In genomic region chr18:34985963-34986362, GRCh38 we compare ENCODE assay signal across 20 cellular contexts. TPM values are rescaled to one million over a fixed set of nuclear protein-coding genes. Genes with fewer than 3 reads are reported as not detected.
DNase-seq lines count a peak whose midpoint lies in the region; ATAC-seq, FAIRE-seq and TF ChIP-seq lines count a peak whose summit lies in the region.
"Had no signal": no experiment of that assay in that cellular context is flagged by ENCODE, and none has a peak within 500 bp of the region (broad histone marks: within the 10 kb centered on the region; RNA-seq: fewer than 3 reads in every experiment).

No MANE protein-coding gene starts in this region.

- TF ChIP-seq CTCF in D721Med (IDR thresholded peaks at IDR 0.05; ENCODE audit: insufficient read depth, missing control alignments) = no peak
- no peak for TF ChIP-seq CTCF in HCT116 (IDR thresholded peaks at IDR 0.05 in 2 of 3, conservative IDR thresholded peaks at IDR 0.05 in 1 of 3; ENCODE audit: borderline replicate concordance in 1 of 3, insufficient read depth in 1 of 3, low read depth in 2 of 3, low read length in 2 of 3)
- TF ChIP-seq CTCF in dorsolateral prefrontal cortex (IDR thresholded peaks at IDR 0.05 in 54 of 56, conservative IDR thresholded peaks at IDR 0.05 in 2 of 56; ENCODE audit: low read depth in 1 of 56, partially characterized antibody in 56 of 56) = no peak
- TF ChIP-seq CTCF in GM20000 (IDR thresholded peaks at IDR 0.05; ENCODE audit: extremely low read depth, missing control alignments) = no peak

- DNase-seq in D721Med (ENCODE audit: insufficient read length, low spot score) = no peak
- DNase-seq in HCT116 (ENCODE audit: low read depth, low spot score) = no peak
- peak; percentile 9 for DNase-seq in NOMO-1 treated with dmso at 0.1 percent for 144 hours (lab: John Stamatoyannopoulos, UW; ENCODE audit: unreplicated experiment)
- no peak for DNase-seq in dorsolateral prefrontal cortex
- no peak for DNase-seq in anterior cingulate cortex (lab: John Stamatoyannopoulos, UW)
- no peak for DNase-seq in GOT3 (lab: John Stamatoyannopoulos, UW)
- no peak for DNase-seq in GM20000 (ENCODE audit: low spot score)
- DNase-seq: CD4-positive, CD25-positive, alpha-beta regulatory T cell; DMS79; GM23248; NCI-H1092; NCI-H1436; NCI-H187 treated with DMSO at 0.1 percent for 48 hours; NCI-H2107; NCI-H2227 treated with DMSO at 0.1 percent for 48 hours; NCI-H510A; PC-3; Right ventricle myocardium superior had no signal

- no peak for ATAC-seq in HCT116
- ATAC-seq: PC-3 had no signal

- H3K4me3 ChIP-seq in HCT116 (replicated peaks in 1 of 2; ENCODE audit: low read depth in 1 of 2, low read length in 2 of 2) = no peak overlapping the region
- H3K4me3 ChIP-seq in dorsolateral prefrontal cortex = no peak overlapping the region
- H3K4me3 ChIP-seq: GM23248, HAP-1 had no signal

- POLR2A ChIA-PET in HCT116 (lab: Charles Lee) = no interaction called here

- no peak overlapping the region for H3K4me2 ChIP-seq in HCT116 (ENCODE audit: low read length)

- no peaks in the 10 kb centered on the region for H4K20me1 ChIP-seq in HCT116 (ENCODE audit: insufficient read depth)

- CTCF ChIA-PET in HCT116 (lab: Charles Lee) = no interaction called here

- H2AFZ ChIP-seq in HCT116 (ENCODE audit: low read depth, low read length, poor library complexity, severe bottlenecking) = peak overlapping the region; percentile 17
- H2AFZ ChIP-seq: GM23248 had no signal

- H3K4me1 ChIP-seq in HCT116 (ENCODE audit: control insufficient read depth in 1 of 2, insufficient read depth in 2 of 2, low read length in 2 of 2) = peaks cover 0 to 11% of the 10 kb centered on the region in 2 experiments; a peak in 2 of 4 replicates
- H3K4me1 ChIP-seq: HAP-1 had no signal

- BruUV-seq in HCT116 (replicated peaks; lab: Mats Ljungman, UMichigan) = no TSS peak

- no peak for TF ChIP-seq RAD21 in HCT116 (IDR thresholded peaks at IDR 0.05; ENCODE audit: low read depth)

- H3K27ac ChIP-seq in HCT116 (ENCODE audit: low read depth, low read length) = no peak overlapping the region
- H3K27ac ChIP-seq in dorsolateral prefrontal cortex = peak overlapping the region in 43 of 59 donors; percentile 3 to 97 (median 46)
- H3K27ac ChIP-seq: GM23248 had no signal

- intact Hi-C loops in HCT116 (cut with micrococcal nuclease) (no loop called here), dorsolateral prefrontal cortex (cut with DNase I) (no loop called here)

- no peaks in the 10 kb centered on the region for H3K27me3 ChIP-seq in HCT116 (ENCODE audit: insufficient read depth, low read length)
- no peaks in the 10 kb centered on the region for H3K27me3 ChIP-seq in dorsolateral prefrontal cortex

- RAD21 ChIA-PET in HCT116 (lab: Charles Lee; ENCODE audit: low non-redundant PET in 1 of 2, low total read pairs in 2 of 2, uncharacterized antibody in 2 of 2, unreplicated experiment in 2 of 2) = no interaction called here

- peak; percentile 66 for FAIRE-seq in D721Med (lab: Jason Lieb, UNC)
- FAIRE-seq: HTR-8/SVneo had no signal

- no peak overlapping the region for H3K9ac ChIP-seq in HCT116 (ENCODE audit: low read length)
- H3K9ac ChIP-seq: GM23248 had no signal

- no peaks in the 10 kb centered on the region for H3K9me2 ChIP-seq in HCT116 (ENCODE audit: insufficient read depth)

- no peak for TF ChIP-seq POLR2A in HCT116 (IDR thresholded peaks at IDR 0.05; ENCODE audit: borderline replicate concordance, extremely low read depth, insufficient read depth, insufficient read length)

- no peaks in the 10 kb centered on the region for H3K79me2 ChIP-seq in HCT116 (ENCODE audit: insufficient read depth, low read length)

- no peaks in the 10 kb centered on the region for H3K36me3 ChIP-seq in HCT116 (ENCODE audit: control insufficient read depth in 1 of 2, insufficient read depth in 2 of 2, low read length in 2 of 2)
- H3K36me3 ChIP-seq: HAP-1 had no signal

- H3K9me3 ChIP-seq in HCT116 (ENCODE audit: control insufficient read depth in 1 of 2, insufficient read depth in 1 of 2, low read depth in 1 of 2, low read length in 2 of 2) = no peaks in the 10 kb centered on the region
- H3K9me3 ChIP-seq: HAP-1 had no signal

TF ChIP-seq in HCT116, 20 proteins besides CTCF, POLR2A, EP300 and RAD21:
- TF ChIP-seq ELF1 (IDR thresholded peaks at IDR 0.05; ENCODE audit: borderline replicate concordance, low read depth) (no peak), ZBTB33 (IDR thresholded peaks at IDR 0.05; ENCODE audit: extremely low read depth, insufficient replicate concordance, low read length) (no peak), ZNF274 (IDR thresholded peaks at IDR 0.05; ENCODE audit: low read depth, low read length) (no peak), MAX (IDR thresholded peaks at IDR 0.05) (no peak)

RNA-seq across cellular contexts. Expression of gene MAPRE2, which starts 55.2 kb away (rescaled TPM):
- total RNA-seq in HCT116 (2021; ENCODE audit: unreplicated experiment) (17.2 TPM), dorsolateral prefrontal cortex (100 to 1,000 TPM; 105 to 278 (median 202) TPM)
- polyA plus RNA-seq in HCT116 (2012) = 8.1 and 9.0 TPM in 2 replicates
